Comparison of ENCODE assay signal across 18 cellular contexts in the genomic region with DNA sequence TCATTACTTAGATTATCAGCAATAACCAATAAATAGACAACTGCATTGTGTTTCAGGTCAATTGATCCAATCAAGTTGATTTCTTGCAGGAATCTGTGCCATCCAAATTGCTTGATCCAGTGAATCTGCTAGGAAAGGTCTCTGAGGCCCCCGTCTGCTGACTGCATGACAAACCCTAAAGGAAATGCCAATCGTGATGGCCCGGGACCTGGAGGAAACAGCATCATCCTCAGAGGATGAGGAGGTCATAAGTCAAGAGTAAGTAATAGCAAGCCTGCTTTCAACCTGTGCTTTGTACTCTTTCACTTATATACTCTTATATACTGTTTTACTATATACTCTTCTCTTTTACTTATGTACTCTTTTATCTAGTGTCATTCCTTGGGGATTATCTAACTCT. TPM values are rescaled to one million over a fixed set of nuclear protein-coding genes. Genes with fewer than 3 reads are reported as not detected.
DNase-seq lines count a peak whose midpoint lies in the region; FAIRE-seq and TF ChIP-seq lines count a peak whose summit lies in the region.
"Had no signal": no experiment of that assay in that cellular context is flagged by ENCODE, and none has a peak within 500 bp of the region (broad histone marks: within the 10 kb centered on the region; RNA-seq: fewer than 3 reads in every experiment).

No MANE protein-coding gene starts in this region.

- H3K36me3 ChIP-seq in ovary, result no peaks in the 10 kb centered on the region
- H3K36me3 ChIP-seq: right lobe of liver, uterus had no signal

- H3K4me3 ChIP-seq in ovary, result no peak overlapping the region
- H3K4me3 ChIP-seq: left lung, right lobe of liver, uterus had no signal

- no peaks in the 10 kb centered on the region for H3K9me3 Mint-ChIP-seq in activated CD4-positive, alpha-beta T cell treated with anti-CD3 and anti-CD28 coated beads, Interleukin-2, amount 10 ng/mL, durations not matched to agents 7 days and 5 days
- no peaks in the 10 kb centered on the region for H3K9me3 Mint-ChIP-seq in activated T-helper 2 cell treated with anti-CD3 and anti-CD28 coated beads, Interferon-gamma antibody, Interleukin-2, Interleukin-4, amounts not matched to agents 10 μg/mL and 5 μg/mL and 100 μg/mL, durations not matched to agents 14 hours and 24 hours and 36 hours
- no peaks in the 10 kb centered on the region for H3K9me3 Mint-ChIP-seq in neural crest cell

- TF ChIP-seq EP300 in ovary (IDR thresholded peaks at IDR 0.05), result no peak

- H3K27ac Mint-ChIP-seq in activated CD4-positive, alpha-beta T cell treated with anti-CD3 and anti-CD28 coated beads, Interleukin-2, amount 10 ng/mL, durations not matched to agents 7 days and 5 days, result no peak overlapping the region
- no peak overlapping the region for H3K27ac Mint-ChIP-seq in activated T-helper 2 cell treated with anti-CD3 and anti-CD28 coated beads, Interferon-gamma antibody, Interleukin-2, Interleukin-4, amounts not matched to agents 10 μg/mL and 5 μg/mL and 100 μg/mL, durations not matched to agents 14 hours and 24 hours and 36 hours
- H3K27ac Mint-ChIP-seq in neural crest cell (ENCODE audit: unreplicated experiment), result no peak overlapping the region

- no peak for FAIRE-seq in urothelium cell line (lab: Jason Lieb, UNC)

- intact Hi-C loops in activated T-helper 2 cell treated with anti-CD3 and anti-CD28 coated beads, Interferon-gamma antibody, Interleukin-2, Interleukin-4, amounts not matched to agents 10 μg/mL and 5 μg/mL and 100 μg/mL, durations not matched to agents 14 hours and 24 hours and 36 hours (cut with micrococcal nuclease), result loop anchor here (5.0 to 10.0 kb wide), 2 partner anchors 536 to 898 kb away; a partner anchor contains a TSS
- intact Hi-C loops in ovary (cut with DNase I), result no loop called here

- peak overlapping the region; percentile 40 for H3K4me3 Mint-ChIP-seq in activated CD4-positive, alpha-beta T cell treated with anti-CD3 and anti-CD28 coated beads, Interleukin-2, amount 10 ng/mL, durations not matched to agents 7 days and 5 days
- peak overlapping the region; percentile 31 for H3K4me3 Mint-ChIP-seq in activated T-helper 2 cell treated with anti-CD3 and anti-CD28 coated beads, Interferon-gamma antibody, Interleukin-2, Interleukin-4, amounts not matched to agents 10 μg/mL and 5 μg/mL and 100 μg/mL, durations not matched to agents 14 hours and 24 hours and 36 hours (ENCODE audit: low read depth)
- peak overlapping the region; percentile 100 for H3K4me3 Mint-ChIP-seq in neural crest cell

- peaks cover 12% of the 10 kb centered on the region for H3K36me3 Mint-ChIP-seq in activated CD4-positive, alpha-beta T cell treated with anti-CD3 and anti-CD28 coated beads, Interleukin-2, amount 10 ng/mL, durations not matched to agents 7 days and 5 days (ENCODE audit: low read depth)
- H3K36me3 Mint-ChIP-seq in activated T-helper 2 cell treated with anti-CD3 and anti-CD28 coated beads, Interferon-gamma antibody, Interleukin-2, Interleukin-4, amounts not matched to agents 10 μg/mL and 5 μg/mL and 100 μg/mL, durations not matched to agents 14 hours and 24 hours and 36 hours (ENCODE audit: low read depth), result peaks cover 16% of the 10 kb centered on the region
- no peaks in the 10 kb centered on the region for H3K36me3 Mint-ChIP-seq in neural crest cell (ENCODE audit: low read depth)

- CTCF ChIA-PET in activated CD4-positive, alpha-beta T cell treated with anti-CD3 and anti-CD28 coated beads, Interleukin-2, amount 10 ng/mL, durations not matched to agents 7 days and 5 days (lab: Charles Lee), result interaction anchor here (2.0 kb wide), 1 partner anchor 10 kb away, joined by 4 read pairs; no protein-coding TSS in a partner anchor

- H3K9me3 ChIP-seq in ovary, result no peaks in the 10 kb centered on the region
- H3K9me3 ChIP-seq: left lung, right lobe of liver, uterus had no signal

- no peaks in the 10 kb centered on the region for H3K27me3 Mint-ChIP-seq in activated CD4-positive, alpha-beta T cell treated with anti-CD3 and anti-CD28 coated beads, Interleukin-2, amount 10 ng/mL, durations not matched to agents 7 days and 5 days
- H3K27me3 Mint-ChIP-seq in activated T-helper 2 cell treated with anti-CD3 and anti-CD28 coated beads, Interferon-gamma antibody, Interleukin-2, Interleukin-4, amounts not matched to agents 10 μg/mL and 5 μg/mL and 100 μg/mL, durations not matched to agents 14 hours and 24 hours and 36 hours (ENCODE audit: low read depth), result no peaks in the 10 kb centered on the region
- no peaks in the 10 kb centered on the region for H3K27me3 Mint-ChIP-seq in neural crest cell (ENCODE audit: low read depth)

- POLR2A ChIA-PET in activated CD4-positive, alpha-beta T cell treated with anti-CD3 and anti-CD28 coated beads, Interleukin-2, amount 10 ng/mL, durations not matched to agents 7 days and 5 days (lab: Charles Lee), result no interaction called here

- H3K27me3 ChIP-seq in ovary, result no peaks in the 10 kb centered on the region
- H3K27me3 ChIP-seq: left lung, right lobe of liver, uterus had no signal

- no peak overlapping the region for H3K27ac ChIP-seq in ovary
- H3K27ac ChIP-seq: left lung, right lobe of liver, uterus had no signal

- no peak for DNase-seq in activated CD4-positive, alpha-beta T cell treated with anti-CD3 and anti-CD28 coated beads, Interleukin-2, amount 10 ng/mL, durations not matched to agents 7 days and 5 days
- no peak for DNase-seq in activated CD4-positive, alpha-beta T cell treated with anti-CD3 and anti-CD28 coated beads, Interleukin-2, amount 50 U/mL, for 1 hour
- DNase-seq in HT1080 (ENCODE audit: low read depth) (peak; percentile 55), neural crest cell (ENCODE audit: low read depth, low spot score) (no peak), urothelium cell line (ENCODE audit: low spot score) (no peak), pons (ENCODE audit: low spot score) (no peak), ovary (no peak)
- no peak for DNase-seq in activated T-helper 2 cell treated with anti-CD3 and anti-CD28 coated beads, Interferon-gamma antibody, Interleukin-2, Interleukin-4, amounts not matched to agents 10 μg/mL and 5 μg/mL and 100 μg/mL, durations not matched to agents 14 hours and 24 hours and 36 hours (ENCODE audit: low spot score)
- DNase-seq: ACHN; effector CD8-positive, alpha-beta T cell; H7; KG1; left lung; NCI-H1417 treated with DMSO at 0.1 percent for 48 hours; NCI-H226; right lobe of liver; stimulated activated CD4-positive, alpha-beta T cell treated with anti-CD3 and anti-CD28 coated beads, Interleukin-4, amount 100 ng/mL, for 1 hour; uterus had no signal

- peaks cover 5% of the 10 kb centered on the region for H3K4me1 ChIP-seq in ovary (ENCODE audit: insufficient read depth)
- H3K4me1 ChIP-seq: uterus had no signal

- no peak for TF ChIP-seq POLR2A in ovary (IDR thresholded peaks at IDR 0.05)

- TF ChIP-seq CTCF in neural crest cell (conservative IDR thresholded peaks at IDR 0.05), result no peak
- TF ChIP-seq CTCF in ovary (IDR thresholded peaks at IDR 0.05), result no peak

- peaks cover 35% of the 10 kb centered on the region for H3K4me1 Mint-ChIP-seq in activated CD4-positive, alpha-beta T cell treated with anti-CD3 and anti-CD28 coated beads, Interleukin-2, amount 10 ng/mL, durations not matched to agents 7 days and 5 days
- peaks cover 25% of the 10 kb centered on the region for H3K4me1 Mint-ChIP-seq in activated T-helper 2 cell treated with anti-CD3 and anti-CD28 coated beads, Interferon-gamma antibody, Interleukin-2, Interleukin-4, amounts not matched to agents 10 μg/mL and 5 μg/mL and 100 μg/mL, durations not matched to agents 14 hours and 24 hours and 36 hours (ENCODE audit: low read depth)
- H3K4me1 Mint-ChIP-seq in neural crest cell, result peaks cover 41% of the 10 kb centered on the region

- 74 to 80% (median 78%) methylated on average over 3 of the region's 3 CpGs for WGBS in ovary, 3 donors

RNA-seq across cellular contexts. Expression of a gene that starts 1.9 kb away (rescaled TPM):
- 10 to 100 TPM; 33.3 to 43.3 TPM for total RNA-seq in activated CD4-positive, alpha-beta T cell treated with anti-CD3 and anti-CD28 coated beads, Interleukin-2, amount 10 ng/mL, durations not matched to agents 7 days and 5 days
- total RNA-seq in HT1080 (2014; rRNA removed; shearing (Covaris generic)), result 26.0 and 33.2 TPM in 2 replicates
- 16.8 and 20.7 TPM in 2 replicates for polyA plus RNA-seq in HT1080 (2015; cell fraction: cytosol; rRNA removed)
- polyA plus RNA-seq in HT1080 (2015; cell fraction: nucleus; rRNA removed), result 16.8 and 19.0 TPM in 2 replicates
- total RNA-seq in activated T-helper 2 cell treated with anti-CD3 and anti-CD28 coated beads, Interferon-gamma antibody, Interleukin-2, Interleukin-4, amounts not matched to agents 10 μg/mL and 5 μg/mL and 100 μg/mL, durations not matched to agents 14 hours and 24 hours and 36 hours, result 28.8 and 29.6 TPM in 2 replicates
- total RNA-seq in neural crest cell (55.7 and 61.7 TPM in 2 replicates), ovary (10 to 100 TPM; 23.2 to 34.9 (median 27.3) TPM)
- polyA plus RNA-seq in ovary, result 10 to 100 TPM; 11.0 to 28.4 TPM

RNA-seq across cellular contexts. Expression of a gene that starts 2.3 kb away (rescaled TPM):
- 10 to 100 TPM; 17.3 to 21.5 TPM for total RNA-seq in activated CD4-positive, alpha-beta T cell treated with anti-CD3 and anti-CD28 coated beads, Interleukin-2, amount 10 ng/mL, durations not matched to agents 7 days and 5 days
- 11.9 and 15.2 TPM in 2 replicates for total RNA-seq in HT1080 (2014; rRNA removed; shearing (Covaris generic))
- polyA plus RNA-seq in HT1080 (2015; cell fraction: cytosol; rRNA removed), result 16.9 and 17.9 TPM in 2 replicates
- 4.9 and 6.1 TPM in 2 replicates for polyA plus RNA-seq in HT1080 (2015; cell fraction: nucleus; rRNA removed)
- total RNA-seq in activated T-helper 2 cell treated with anti-CD3 and anti-CD28 coated beads, Interferon-gamma antibody, Interleukin-2, Interleukin-4, amounts not matched to agents 10 μg/mL and 5 μg/mL and 100 μg/mL, durations not matched to agents 14 hours and 24 hours and 36 hours, result 20.3 and 21.6 TPM in 2 replicates
- total RNA-seq in neural crest cell, result 38.8 and 38.9 TPM in 2 replicates
- total RNA-seq in ovary, result 10 to 100 TPM; 11.4 to 27.7 (median 16.0) TPM
- 10 to 100 TPM; 19.1 to 55.1 TPM for polyA plus RNA-seq in ovary

Comparison
In these comparisons a context has a peak if more than half of its experiments do, and no peak if none do; other contexts are left out.
1. H3K4me3 Mint-ChIP-seq: peak in every context shown above with its lines; median percentile 100 in neural crest cell; 40 in activated CD4-positive, alpha-beta T cell treated with anti-CD3 and anti-CD28 coated beads, Interleukin-2, amount 10 ng/mL, durations not matched to agents 7 days and 5 days; 31 in activated T-helper 2 cell treated with anti-CD3 and anti-CD28 coated beads, Interferon-gamma antibody, Interleukin-2, Interleukin-4, amounts not matched to agents 10 μg/mL and 5 μg/mL and 100 μg/mL, durations not matched to agents 14 hours and 24 hours and 36 hours.